12 cellular contexts compared by ENCODE assay signal in genomic region chr2:181306785-181307184, GRCh38.
DNase-seq lines count a peak whose midpoint lies in the region; ATAC-seq and TF ChIP-seq lines count a peak whose summit lies in the region.
"Had no signal": no experiment of that assay in that cellular context is flagged by ENCODE, and none has a peak within 500 bp of the region (broad histone marks: within the 10 kb centered on the region; RNA-seq: fewer than 3 reads in every experiment).

No MANE protein-coding gene starts in this region.

- TF ChIP-seq CTCF in Peyer's patch (IDR thresholded peaks at IDR 0.05): no peak

- peak; percentile 24 for DNase-seq in EH (ENCODE audit: low read depth)
- no peak for DNase-seq in Peyer's patch
- peak; percentile 36 for DNase-seq in left kidney (ENCODE audit: low read depth, low spot score)
- DNase-seq in glomerular visceral epithelial cell (ENCODE audit: extremely low spot score): no peak
- no peak for DNase-seq in dermis blood vessel endothelial cell
- DNase-seq in substantia nigra (lab: John Stamatoyannopoulos, UW): no peak
- DNase-seq: activated effector memory CD4-positive, alpha-beta T cell treated with anti-CD3 and anti-CD28 coated beads, Interleukin-2, amount 50 U/mL, for 16 hours; hypothalamus had no signal

- H3K9me3 ChIP-seq in Peyer's patch: no peaks in the 10 kb centered on the region
- H3K9me3 ChIP-seq: right atrium auricular region, tibial nerve had no signal

- no peaks in the 10 kb centered on the region for H3K27me3 ChIP-seq in Peyer's patch
- H3K27me3 ChIP-seq: right atrium auricular region, tibial nerve had no signal

- peaks cover 0 to 31% (median 0%) of the 10 kb centered on the region in 4 donors for H3K4me1 ChIP-seq in Peyer's patch
- H3K4me1 ChIP-seq: right atrium auricular region had no signal

- no peak for TF ChIP-seq POLR2A in Peyer's patch (IDR thresholded peaks at IDR 0.05)

- H3K4me3 ChIP-seq in Peyer's patch: no peak overlapping the region
- H3K4me3 ChIP-seq: right atrium auricular region, tibial nerve had no signal

- no peaks in the 10 kb centered on the region for H3K36me3 ChIP-seq in Peyer's patch
- H3K36me3 ChIP-seq: right atrium auricular region, tibial nerve had no signal

- peak overlapping the region; percentile 71 to 83 (median 76) for H3K27ac ChIP-seq in Peyer's patch
- no peak overlapping the region for H3K27ac ChIP-seq in substantia nigra (ENCODE audit: low read depth, low read length, poor library complexity, severe bottlenecking)
- H3K27ac ChIP-seq: right atrium auricular region had no signal

- ATAC-seq in GM21825 (IDR thresholded peaks at IDR 0.05; ENCODE audit: unreplicated experiment): peak; percentile 15
- no peak for ATAC-seq in activated CD4-positive, CD25-positive, alpha-beta regulatory T cell treated with anti-CD3 and anti-CD28 coated beads, Interleukin-2, amount 50 U/mL, for 24 hours

Comparison
In these comparisons a context has a peak if more than half of its experiments do, and no peak if none do; other contexts are left out.
1. DNase-seq: peak in EH (single experiment) and left kidney (single experiment); none in Peyer's patch (0 of 3), glomerular visceral epithelial cell (single experiment), dermis blood vessel endothelial cell (single experiment) and substantia nigra (0 of 49).